In genomic region chr3:15148614-15149013, GRCh38 we compare ENCODE assay signal across 12 cellular contexts. TPM values are rescaled to one million over a fixed set of nuclear protein-coding genes. Genes with fewer than 3 reads are reported as not detected.
DNase-seq lines count a peak whose midpoint lies in the region; ATAC-seq and TF ChIP-seq lines count a peak whose summit lies in the region.
"Had no signal": no experiment of that assay in that cellular context is flagged by ENCODE, and none has a peak within 500 bp of the region (broad histone marks: within the 10 kb centered on the region; RNA-seq: fewer than 3 reads in every experiment).

No MANE protein-coding gene starts in this region.

- no peak for TF ChIP-seq POLR2A in uterus (IDR thresholded peaks at IDR 0.05)

- H3K27ac ChIP-seq in PC-3 (ENCODE audit: low read length) = no peak overlapping the region
- H3K27ac ChIP-seq in hepatocyte = no peak overlapping the region
- no peak overlapping the region for H3K27ac ChIP-seq in uterus
- H3K27ac ChIP-seq in caudate nucleus (ENCODE audit: low read depth, low read length) = no peak overlapping the region
- H3K27ac ChIP-seq: ovary had no signal

- TF ChIP-seq CTCF in PC-3 (conservative IDR thresholded peaks at IDR 0.05; ENCODE audit: low read depth, low read length) (no peak), hepatocyte (IDR thresholded peaks at IDR 0.05; ENCODE audit: poor library complexity) (no peak), uterus (IDR thresholded peaks at IDR 0.05) (no peak)

- no peak overlapping the region for H3K4me3 ChIP-seq in PC-3 (ENCODE audit: low read length)
- no peak overlapping the region for H3K4me3 ChIP-seq in hepatocyte
- no peak overlapping the region for H3K4me3 ChIP-seq in uterus
- H3K4me3 ChIP-seq: ovary had no signal

- no peaks in the 10 kb centered on the region for H3F3A ChIP-seq in PC-3 (ENCODE audit: low read length, unreplicated experiment)

- H3K27me3 ChIP-seq in PC-3 (ENCODE audit: low read length) = peaks cover 22% of the 10 kb centered on the region
- peaks cover 14% of the 10 kb centered on the region for H3K27me3 ChIP-seq in hepatocyte
- no peaks in the 10 kb centered on the region for H3K27me3 ChIP-seq in uterus
- H3K27me3 ChIP-seq: ovary had no signal

- POLR2A ChIA-PET in PC-3 (lab: Charles Lee; ENCODE audit: unreplicated experiment) = no interaction called here

- H4K20me1 ChIP-seq in PC-3 (ENCODE audit: low read length) (no peaks in the 10 kb centered on the region), hepatocyte (ENCODE audit: insufficient read depth, poor library complexity, severe bottlenecking) (no peaks in the 10 kb centered on the region)

- H3K9me2 ChIP-seq in PC-3 (replicated peaks; ENCODE audit: low read length) (no peaks in the 10 kb centered on the region), hepatocyte (replicated peaks; ENCODE audit: insufficient read depth) (no peaks in the 10 kb centered on the region)

- H3K79me2 ChIP-seq in PC-3 (ENCODE audit: low read length) (no peaks in the 10 kb centered on the region), hepatocyte (no peaks in the 10 kb centered on the region)

- DNase-seq in left cardiac atrium = no peak
- no peak for DNase-seq in Right ventricle myocardium inferior (ENCODE audit: missing footprints)
- peak; percentile 29 for DNase-seq in PC-3
- DNase-seq in hepatocyte (ENCODE audit: low spot score) = peak; percentile 14
- peak; percentile 17 to 20 for DNase-seq in uterus
- no peak for DNase-seq in caudate nucleus (lab: John Stamatoyannopoulos, UW)
- no peak for DNase-seq in GF-D8 (lab: John Stamatoyannopoulos, UW)
- DNase-seq: activated CD8-positive, alpha-beta memory T cell treated with anti-CD3 and anti-CD28 coated beads for 24 hours; hippocampal formation; MM.1S had no signal

- H2AFZ ChIP-seq in PC-3 (ENCODE audit: low read length) = no peak overlapping the region
- H2AFZ ChIP-seq in hepatocyte = no peak overlapping the region

- H3K4me2 ChIP-seq in PC-3 (ENCODE audit: low read length) (no peak overlapping the region), hepatocyte (no peak overlapping the region)

- H3K4me1 ChIP-seq in PC-3 (ENCODE audit: insufficient read depth, low read length) (peaks cover 18% of the 10 kb centered on the region; the same call in 1 of the 2 replicates), hepatocyte (ENCODE audit: insufficient read depth) (no peaks in the 10 kb centered on the region), uterus (no peaks in the 10 kb centered on the region)

- 41% methylated on average over 3 of the region's 3 CpGs for WGBS in hepatocyte (ENCODE audit: low lambda C conversion rate, missing lambda C conversion rate)

- intact Hi-C loops in left cardiac atrium (cut with DNase I) (no loop called here), Right ventricle myocardium inferior (cut with DNase I) (no loop called here), PC-3 (cut with micrococcal nuclease) (no loop called here), uterus (cut with DNase I; ENCODE audit: low total_unique reads) (no loop called here)

- H3K9ac ChIP-seq in PC-3 (ENCODE audit: low read length) = no peak overlapping the region

- H3K9me3 ChIP-seq in PC-3 (ENCODE audit: low read length) (no peaks in the 10 kb centered on the region), hepatocyte (ENCODE audit: low read depth) (no peaks in the 10 kb centered on the region), uterus (no peaks in the 10 kb centered on the region)
- H3K9me3 ChIP-seq: ovary had no signal

- H3K36me3 ChIP-seq in PC-3 (ENCODE audit: low read depth, low read length) (no peaks in the 10 kb centered on the region), hepatocyte (replicated peaks; ENCODE audit: insufficient read depth, low read depth) (no peaks in the 10 kb centered on the region), uterus (no peaks in the 10 kb centered on the region)
- H3K36me3 ChIP-seq: ovary had no signal

- ATAC-seq in left cardiac atrium = peak; percentile 22 to 30
- no peak for ATAC-seq in Right ventricle myocardium inferior
- peak; percentile 26; the same call in 1 of the 2 replicates for ATAC-seq in PC-3
- ATAC-seq in GM19328 (IDR thresholded peaks at IDR 0.05; ENCODE audit: unreplicated experiment) = no peak

- CTCF ChIA-PET in PC-3 (lab: Charles Lee) = no interaction called here

- no TSS peak for BruUV-seq in PC-3 (replicated peaks; lab: Mats Ljungman, UMichigan)

RNA-seq across cellular contexts. Expression of gene RBSN, which starts 49.7 kb away (rescaled TPM):
- total RNA-seq in left cardiac atrium = 10 to 100 TPM; 18.7 to 20.8 TPM
- total RNA-seq in Right ventricle myocardium inferior = 16.5 TPM
- total RNA-seq in PC-3 (2014; rRNA removed) = 18.7 and 26.8 TPM in 2 replicates
- total RNA-seq in hepatocyte = 19.1 and 19.4 TPM in 2 replicates
- 19.7 and 21.2 TPM in 2 replicates for polyA plus RNA-seq in hepatocyte
- total RNA-seq in uterus = 10 to 100 TPM; 27.4 to 62.8 (median 39.8) TPM

RNA-seq across cellular contexts. Expression of gene CAPN7, which starts 57.4 kb away (rescaled TPM):
- total RNA-seq in left cardiac atrium (10 to 100 TPM; 28.4 to 28.9 TPM), Right ventricle myocardium inferior (28.2 TPM), PC-3 (2014; rRNA removed) (30.2 and 32.7 TPM in 2 replicates), hepatocyte (48.5 and 60.3 TPM in 2 replicates), uterus (10 to 100 TPM; 39.2 to 89.0 (median 79.8) TPM)
- 21.6 and 24.3 TPM in 2 replicates for polyA plus RNA-seq in hepatocyte

Comparison
In these comparisons a context has a peak if more than half of its experiments do, and no peak if none do; other contexts are left out.
1. ATAC-seq: peak in left cardiac atrium (2 of 2) and PC-3 (single experiment); none in Right ventricle myocardium inferior (single experiment) and GM19328 (single experiment).
2. DNase-seq: peak in PC-3 (single experiment), hepatocyte (single experiment) and uterus (2 of 2); none in left cardiac atrium (single experiment), Right ventricle myocardium inferior (single experiment), caudate nucleus (0 of 61) and GF-D8 (single experiment).